In genomic region chr5:79849486-79850315, GRCh38 we compare ENCODE assay signal across 15 cellular contexts.
DNase-seq lines count a peak whose midpoint lies in the region; ATAC-seq and TF ChIP-seq lines count a peak whose summit lies in the region.
"Had no signal": no experiment of that assay in that cellular context is flagged by ENCODE, and none has a peak within 500 bp of the region (broad histone marks: within the 10 kb centered on the region; RNA-seq: fewer than 3 reads in every experiment).

No MANE protein-coding gene starts in this region.

- no peaks in the 10 kb centered on the region for H3K9me3 ChIP-seq in heart left ventricle
- no peaks in the 10 kb centered on the region for H3K9me3 ChIP-seq in heart right ventricle
- no peaks in the 10 kb centered on the region for H3K9me3 ChIP-seq in MG63

- H3K36me3 ChIP-seq in heart left ventricle (no peaks in the 10 kb centered on the region), heart right ventricle (no peaks in the 10 kb centered on the region), rectal smooth muscle tissue (ENCODE audit: control insufficient read depth, insufficient read depth, low read length) (no peaks in the 10 kb centered on the region), MG63 (no peaks in the 10 kb centered on the region)

- no peak for ATAC-seq in heart left ventricle
- no peak for ATAC-seq in heart right ventricle
- ATAC-seq: GM23338, Right ventricle myocardium inferior had no signal

- DNase-seq in heart left ventricle, result no peak
- no peak for DNase-seq in heart right ventricle
- peak; percentile 38 for DNase-seq in islet precursor cell
- DNase-seq in RKO (ENCODE audit: low spot score), result no peak
- no peak for DNase-seq in MG63
- DNase-seq in kidney glomerular epithelial cell (lab: John Stamatoyannopoulos, UW), result no peak
- DNase-seq: HCEC 1CT; KBM-7; NCI-H1092; NCI-H1436; NCI-H1930; NK-92 treated with Interleukin-12 subunit alpha and Interleukin-12 subunit beta, amount 100 ng/mL, for 24 hours had no signal

- WGBS in heart left ventricle, 4 donors, result 90 to 94% (median 92%) methylated on average over 16 of the region's 16 CpGs
- WGBS in heart right ventricle, 2 donors, result 94% methylated on average over 16 of the region's 16 CpGs

- peaks cover 0 to 17% (median 0%) of the 10 kb centered on the region in 12 donors for H3K4me1 ChIP-seq in heart left ventricle
- peaks cover 0 to 21% (median 7%) of the 10 kb centered on the region in 9 donors for H3K4me1 ChIP-seq in heart right ventricle
- H3K4me1 ChIP-seq in rectal smooth muscle tissue (ENCODE audit: control insufficient read depth, insufficient read depth, low read length), result peaks cover 17% of the 10 kb centered on the region

- TF ChIP-seq CTCF in heart left ventricle (IDR thresholded peaks at IDR 0.05) (no peak), heart right ventricle (IDR thresholded peaks at IDR 0.05) (no peak)

- intact Hi-C loops in heart left ventricle (cut with DNase I) (loop anchor here in 8 of 10 donors (10.0 kb wide), 4 partner anchors 145 to 235 kb away; no protein-coding TSS in a partner anchor), heart right ventricle (cut with DNase I) (loop anchor here in 5 of 10 donors (10.0 kb wide), 3 partner anchors 145 to 235 kb away; no protein-coding TSS in a partner anchor)

- H3K9ac ChIP-seq in rectal smooth muscle tissue (ENCODE audit: low read length), result no peak overlapping the region

- H3K27me3 ChIP-seq in heart left ventricle (no peaks in the 10 kb centered on the region), heart right ventricle (no peaks in the 10 kb centered on the region), rectal smooth muscle tissue (ENCODE audit: control insufficient read depth, insufficient read depth, low read length) (no peaks in the 10 kb centered on the region), MG63 (no peaks in the 10 kb centered on the region)

- H3K4me3 ChIP-seq in heart left ventricle, result no peak overlapping the region
- no peak overlapping the region for H3K4me3 ChIP-seq in heart right ventricle
- no peak overlapping the region for H3K4me3 ChIP-seq in rectal smooth muscle tissue (ENCODE audit: low read length)
- H3K4me3 ChIP-seq in MG63, result no peak overlapping the region
- H3K4me3 ChIP-seq: GM23338 had no signal

- TF ChIP-seq POLR2A in heart left ventricle (IDR thresholded peaks at IDR 0.05), result no peak

- H3K27ac ChIP-seq in heart left ventricle (peak overlapping the region in 7 of 12 donors; percentile 20 to 74 (median 54)), heart right ventricle (peak overlapping the region in 4 of 10 donors; percentile 52 to 71 (median 62)), rectal smooth muscle tissue (ENCODE audit: low read depth, low read length) (peak overlapping the region; percentile 53)
